ENCODE assay signal across 12 cellular contexts in the genomic region with DNA sequence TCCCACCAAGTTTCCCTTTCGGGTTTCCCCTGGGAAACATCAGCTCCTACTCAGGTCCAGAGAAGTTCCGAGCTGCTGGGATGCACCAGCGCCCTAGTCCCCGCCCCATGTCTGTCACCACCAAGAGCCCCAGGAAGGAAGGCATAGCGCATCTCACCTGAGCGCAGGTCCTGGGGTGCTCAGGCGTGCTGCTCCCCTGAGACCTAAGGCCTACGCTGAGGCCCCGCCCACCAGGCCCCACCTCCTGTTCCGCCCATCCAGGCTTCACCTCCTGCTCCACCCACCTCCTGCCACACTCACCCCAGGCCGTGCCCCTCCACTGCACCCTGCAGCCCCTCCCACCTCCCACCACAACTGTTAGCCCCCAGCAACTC. TPM values are rescaled to one million over a fixed set of nuclear protein-coding genes. Genes with fewer than 3 reads are reported as not detected.
A peak's percentile ranks its signal among the peaks of the same experiment; 100 is the strongest.
DNase-seq lines count a peak whose midpoint lies in the region; ATAC-seq and TF ChIP-seq lines count a peak whose summit lies in the region.
"Had no signal": no experiment of that assay in that cellular context is flagged by ENCODE, and none has a peak within 500 bp of the region (broad histone marks: within the 10 kb centered on the region; RNA-seq: fewer than 3 reads in every experiment).

No MANE protein-coding gene starts in this region.

- no peaks in the 10 kb centered on the region for H3K79me2 ChIP-seq in H9 (ENCODE audit: insufficient read depth, low read length)

- ATAC-seq in activated B cell treated with CpG ODN at 0.5 μM for 24 hours (ENCODE audit: low read depth) = peak; percentile 93
- peak; percentile 82 to 92 (median 85) for ATAC-seq in right lobe of liver

- peaks cover 14% of the 10 kb centered on the region for H3K27me3 Mint-ChIP-seq in H9 (ENCODE audit: low read depth)
- peaks cover 19% of the 10 kb centered on the region for H3K27me3 Mint-ChIP-seq in activated B cell treated with CpG ODN at 0.5 μM for 24 hours

- H4K5ac ChIP-seq in H9 (ENCODE audit: insufficient read length, low read depth, low read length) = no peak overlapping the region

- CTCF ChIA-PET in activated B cell treated with CpG ODN at 0.5 μM for 24 hours (lab: Charles Lee) = no interaction called here

- no peak overlapping the region for H3K4ac ChIP-seq in H9 (ENCODE audit: low read depth, low read length)

- no peak overlapping the region for H3K14ac ChIP-seq in H9 (ENCODE audit: insufficient read depth, low read length)

- H3K79me1 ChIP-seq in H9 (ENCODE audit: insufficient read depth, low read depth, low read length, poor library complexity, severe bottlenecking) = no peaks in the 10 kb centered on the region

- H2BK15ac ChIP-seq in H9 (ENCODE audit: low read depth, low read length) = no peak overlapping the region

- H3K9me3 ChIP-seq in H9 (ENCODE audit: control insufficient read depth, low read depth, low read length) (no peaks in the 10 kb centered on the region), right lobe of liver (no peaks in the 10 kb centered on the region)

- H3K36me3 ChIP-seq in right lobe of liver = peaks cover 0 to 5% (median 0%) of the 10 kb centered on the region in 4 donors

- intact Hi-C loops in activated B cell treated with CpG ODN at 0.5 μM for 24 hours (cut with micrococcal nuclease) = no loop called here
- intact Hi-C loops in right lobe of liver (cut with DNase I) = no loop called here

- H3K27me3 ChIP-seq in H9 (ENCODE audit: insufficient read depth, low read length) = no peaks in the 10 kb centered on the region
- H3K27me3 ChIP-seq in right lobe of liver = no peaks in the 10 kb centered on the region

- peak; percentile 71 for TF ChIP-seq POLR2A in right lobe of liver (IDR thresholded peaks at IDR 0.05)

- no peak for TF ChIP-seq CTCF in GM12865 (IDR thresholded peaks at IDR 0.05; ENCODE audit: insufficient read depth, low read depth, low read length, missing control alignments)
- no peak for TF ChIP-seq CTCF in H9 (conservative IDR thresholded peaks at IDR 0.05)
- no peak for TF ChIP-seq CTCF in activated B cell treated with CpG ODN at 0.5 μM for 24 hours (IDR thresholded peaks at IDR 0.05)
- TF ChIP-seq CTCF in right lobe of liver (IDR thresholded peaks at IDR 0.05) = no peak

- DNase-seq in GM12865 (ENCODE audit: low read depth) (peak; percentile 73), H9 (peak; percentile 70), activated B cell treated with CpG ODN at 0.5 μM for 24 hours (peak; percentile 34), right lobe of liver (peak; percentile 88 to 93 (median 91)), HK-2 (ENCODE audit: unreplicated experiment) (no peak), nucleus accumbens (lab: John Stamatoyannopoulos, UW) (no peak), H4 (ENCODE audit: low spot score) (no peak), NCI-H2196 treated with DMSO at 0.1 percent for 48 hours (lab: John Stamatoyannopoulos, UW; ENCODE audit: unreplicated experiment) (no peak)
- DNase-seq: foreskin fibroblast, NCI-H446 treated with DMSO at 0.1 percent for 48 hours had no signal

- H3K9me3 Mint-ChIP-seq in H9 (no peaks in the 10 kb centered on the region), activated B cell treated with CpG ODN at 0.5 μM for 24 hours (no peaks in the 10 kb centered on the region)

- H2BK20ac ChIP-seq in H9 (ENCODE audit: low read depth, low read length, poor library complexity, severe bottlenecking) = no peak overlapping the region

- POLR2A ChIA-PET in activated B cell treated with CpG ODN at 0.5 μM for 24 hours (lab: Charles Lee) = interaction anchor here (0.5 kb wide), 1 partner anchor 58 kb away, joined by 10 read pairs; no protein-coding TSS in a partner anchor

- no peak overlapping the region for H2AK5ac ChIP-seq in H9 (ENCODE audit: insufficient read length, low read length)

- no peaks in the 10 kb centered on the region for H3K36me3 Mint-ChIP-seq in H9 (ENCODE audit: insufficient read depth in 1 of 3, low read depth in 3 of 3)
- H3K36me3 Mint-ChIP-seq in activated B cell treated with CpG ODN at 0.5 μM for 24 hours (ENCODE audit: low read depth) = no peaks in the 10 kb centered on the region

- H3K9ac ChIP-seq in H9 (ENCODE audit: extremely low read depth, insufficient read length, low read length) = no peak overlapping the region

- H4K20me1 ChIP-seq in H9 (ENCODE audit: control insufficient read depth, insufficient read depth, insufficient read length) = no peaks in the 10 kb centered on the region

- H2BK12ac ChIP-seq in H9 (ENCODE audit: insufficient read length, low read depth, low read length) = no peak overlapping the region

- no peak overlapping the region for H3K18ac ChIP-seq in H9 (ENCODE audit: insufficient read length, low read depth, low read length)

- H3T11ph ChIP-seq in H9 (ENCODE audit: low read length) = no peak overlapping the region

- H3K23me2 ChIP-seq in H9 (ENCODE audit: insufficient read length, low read depth, low read length, poor library complexity, severe bottlenecking) = no peaks in the 10 kb centered on the region

- no peak overlapping the region for H4K91ac ChIP-seq in H9 (ENCODE audit: insufficient read length, low read depth, low read length)

- H3K23ac ChIP-seq in H9 (ENCODE audit: insufficient read length, low read depth, low read length) = no peak overlapping the region

- peaks cover 10 to 43% of the 10 kb centered on the region in 2 experiments for H3K4me1 Mint-ChIP-seq in H9
- H3K4me1 Mint-ChIP-seq in activated B cell treated with CpG ODN at 0.5 μM for 24 hours = peaks cover 9% of the 10 kb centered on the region

- H2BK5ac ChIP-seq in H9 (ENCODE audit: insufficient read length, low read length) = no peak overlapping the region

- no CpG with 5 or more reads among the region's 11 CpGs for WGBS in H9 (ENCODE audit: extremely low coverage, insufficient read length, low lambda C conversion rate)
- 0% methylated on average over 2 of the region's 11 CpGs for WGBS in right lobe of liver (ENCODE audit: insufficient coverage, low coverage, low lambda C conversion rate, missing lambda C conversion rate)

- H3K4me3 Mint-ChIP-seq in H9 = no peak overlapping the region
- H3K4me3 Mint-ChIP-seq in activated B cell treated with CpG ODN at 0.5 μM for 24 hours = no peak overlapping the region

- H3K4me3 ChIP-seq in GM12865 (ENCODE audit: low read depth, low read length) (no peak overlapping the region), right lobe of liver (peak overlapping the region; percentile 59 to 87 (median 66))

- no peak overlapping the region for H2BK120ac ChIP-seq in H9 (ENCODE audit: low read depth, low read length, poor library complexity, severe bottlenecking)

- H4K8ac ChIP-seq in H9 (replicated peaks; ENCODE audit: insufficient read length, low read depth, low read length) = no peak overlapping the region

- no peak overlapping the region for H3K56ac ChIP-seq in H9 (ENCODE audit: insufficient read length, low read depth, low read length)

- no peak overlapping the region for H2AFZ ChIP-seq in H9 (ENCODE audit: low read length)

- H3K4me2 ChIP-seq in H9 (ENCODE audit: insufficient read depth, insufficient read length, low read length) = no peak overlapping the region

- H3K4me1 ChIP-seq in H9 (ENCODE audit: insufficient read depth, low read length) (no peaks in the 10 kb centered on the region), right lobe of liver (peaks cover 0 to 13% (median 3%) of the 10 kb centered on the region in 4 donors)

- H3K27ac ChIP-seq in H9 (ENCODE audit: insufficient read length, low read depth, low read length) (no peak overlapping the region), right lobe of liver (peak overlapping the region; percentile 68 to 92 (median 83))
- H3K27ac ChIP-seq: VCaP had no signal

- no peak overlapping the region for H3K27ac Mint-ChIP-seq in H9
- H3K27ac Mint-ChIP-seq in activated B cell treated with CpG ODN at 0.5 μM for 24 hours = no peak overlapping the region

RNA-seq across cellular contexts. Expression of gene TFR2, which starts 1.2 kb away (rescaled TPM):
- total RNA-seq in H9 (2021) = 1.9 and 2.3 TPM in 2 replicates
- 7.5 and 8.5 TPM in 2 replicates for total RNA-seq in activated B cell treated with CpG ODN at 0.5 μM for 24 hours
- total RNA-seq in right lobe of liver = 100 to 1,000 TPM; 413 to 669 (median 501) TPM
- 0.25 TPM in 1 of 2 replicates, not detected in the other for total RNA-seq in H4 (2014; rRNA removed; shearing (Covaris generic))
- total RNA-seq: myocyte had no signal

RNA-seq across cellular contexts. Expression of gene ACTL6B, which starts 13.7 kb away (rescaled TPM):
- total RNA-seq in H9 (2021) (0.33 and 0.50 TPM in 2 replicates), activated B cell treated with CpG ODN at 0.5 μM for 24 hours (not detected in 2 replicates), right lobe of liver (not detected)
- total RNA-seq in H4 (2014; rRNA removed; shearing (Covaris generic)) = not detected in 2 replicates
- total RNA-seq: myocyte had no signal

RNA-seq across cellular contexts. Expression of gene MOSPD3, which starts 30.2 kb away (rescaled TPM):
- total RNA-seq in H9 (2021) (16.7 and 17.5 TPM in 2 replicates), activated B cell treated with CpG ODN at 0.5 μM for 24 hours (10.5 and 11.9 TPM in 2 replicates), right lobe of liver (10 to 100 TPM in 5 of 6 experiments, 1 to 10 TPM in 1; 8.6 to 19.3 (median 13.9) TPM)
- total RNA-seq in H4 (2014; rRNA removed; shearing (Covaris generic)) = 10.1 and 18.5 TPM in 2 replicates

RNA-seq across cellular contexts. Expression of gene GNB2, which starts 31.0 kb away (rescaled TPM):
- total RNA-seq in H9 (2021) (171 and 174 TPM in 2 replicates), activated B cell treated with CpG ODN at 0.5 μM for 24 hours (129 and 132 TPM in 2 replicates), right lobe of liver (100 to 1,000 TPM in 3 of 6 experiments, 10 to 100 TPM in 3; 75.6 to 133 (median 106) TPM)
- 65.0 and 67.1 TPM in 2 replicates for total RNA-seq in H4 (2014; rRNA removed; shearing (Covaris generic))

RNA-seq across cellular contexts. Expression of gene PCOLCE, which starts 40.4 kb away (rescaled TPM):
- 25.8 and 26.1 TPM in 2 replicates for total RNA-seq in H9 (2021)
- 5.4 and 5.8 TPM in 2 replicates for total RNA-seq in activated B cell treated with CpG ODN at 0.5 μM for 24 hours
- 10 to 100 TPM; 10.9 to 48.5 (median 23.6) TPM for total RNA-seq in right lobe of liver
- total RNA-seq in H4 (2014; rRNA removed; shearing (Covaris generic)) = 123 and 180 TPM in 2 replicates

Comparison
In these comparisons a context has a peak if more than half of its experiments do, and no peak if none do; other contexts are left out.
1. DNase-seq: peak in GM12865 (single experiment), H9 (single experiment), activated B cell treated with CpG ODN at 0.5 μM for 24 hours (single experiment) and right lobe of liver (3 of 3); none in HK-2 (single experiment), nucleus accumbens (0 of 56), H4 (single experiment) and NCI-H2196 treated with DMSO at 0.1 percent for 48 hours (single experiment).
2. RNA of gene TFR2, which starts 1.2 kb away (total RNA-seq): 413 to 669 TPM in right lobe of liver; 7.5 to 8.5 TPM in activated B cell treated with CpG ODN at 0.5 μM for 24 hours, 1.9 to 2.3 TPM in H9 and 0.25 TPM in H4; every median in the first group is over 10 times any median in the second.